1 cellular context compared by ENCODE assay signal in genomic region chr7:151113344-151114150, GRCh38.
TF ChIP-seq lines count a peak whose summit lies in the region.

No MANE protein-coding gene starts in this region.

TF ChIP-seq in H1, 55 proteins besides CTCF, POLR2A, EP300 and RAD21:
- TF ChIP-seq BACH1 (IDR thresholded peaks at IDR 0.05; ENCODE audit: low read length) (no peak), SP1 (IDR thresholded peaks at IDR 0.05; ENCODE audit: low read depth, low read length) (peak; percentile 92), HDAC2 (IDR thresholded peaks at IDR 0.05; ENCODE audit: borderline replicate concordance in 1 of 2, low read depth in 2 of 2, low read length in 2 of 2) (0 out of 4 replicates have a peak, but pooled peaks of 1 of the 2 experiments have one; percentile 21), TEAD4 (IDR thresholded peaks at IDR 0.05; ENCODE audit: low read depth, low read length) (peak; percentile 73), CHD2 (IDR thresholded peaks at IDR 0.05; ENCODE audit: low read length) (no peak), CEBPB (IDR thresholded peaks at IDR 0.05; ENCODE audit: low read depth, low read length) (no peak)
- TF ChIP-seq, protein P1, sequence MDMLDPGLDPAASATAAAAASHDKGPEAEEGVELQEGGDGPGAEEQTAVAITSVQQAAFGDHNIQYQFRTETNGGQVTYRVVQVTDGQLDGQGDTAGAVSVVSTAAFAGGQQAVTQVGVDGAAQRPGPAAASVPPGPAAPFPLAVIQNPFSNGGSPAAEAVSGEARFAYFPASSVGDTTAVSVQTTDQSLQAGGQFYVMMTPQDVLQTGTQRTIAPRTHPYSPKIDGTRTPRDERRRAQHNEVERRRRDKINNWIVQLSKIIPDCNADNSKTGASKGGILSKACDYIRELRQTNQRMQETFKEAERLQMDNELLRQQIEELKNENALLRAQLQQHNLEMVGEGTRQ (IDR thresholded peaks at IDR 0.05; ENCODE audit: low read length): no peak
- TF ChIP-seq, protein P2, sequence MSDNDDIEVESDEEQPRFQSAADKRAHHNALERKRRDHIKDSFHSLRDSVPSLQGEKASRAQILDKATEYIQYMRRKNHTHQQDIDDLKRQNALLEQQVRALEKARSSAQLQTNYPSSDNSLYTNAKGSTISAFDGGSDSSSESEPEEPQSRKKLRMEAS (IDR thresholded peaks at IDR 0.05): no peak
TF ChIP-seq in H1: peak in this region for 3.
